Comparison of ENCODE assay signal across 24 cellular contexts in genomic region chr1:116163533-116163932, GRCh38. TPM values are rescaled to one million over a fixed set of nuclear protein-coding genes. Genes with fewer than 3 reads are reported as not detected.
"Had no signal": no experiment of that assay in that cellular context is flagged by ENCODE, and none has a peak within 500 bp of the region (broad histone marks: within the 10 kb centered on the region; RNA-seq: fewer than 3 reads in every experiment).

No MANE protein-coding gene starts in this region.

- H3K27me3 ChIP-seq: breast epithelium, foreskin keratinocyte, thyroid gland, upper lobe of right lung had no signal

- H3K9me3 ChIP-seq: breast epithelium, left lung, thyroid gland, upper lobe of right lung had no signal

- H3K36me3 ChIP-seq: breast epithelium, left lung, thyroid gland, upper lobe of right lung had no signal

- ATAC-seq: esophagus mucosa; foreskin keratinocyte; left lung; natural killer cell; right cardiac atrium; stimulated activated effector memory CD8-positive, alpha-beta T cell treated with anti-CD3 and anti-CD28 coated beads, Interleukin-12 subunit alpha, Interleukin-12 subunit beta, amount 100 ng/mL, for 72 hours; T-helper 17 cell; upper lobe of right lung had no signal

- DNase-seq: activated CD4-positive, alpha-beta T cell treated with anti-CD3 and anti-CD28 coated beads for 1 hour; activated CD4-positive, alpha-beta T cell treated with anti-CD3 and anti-CD28 coated beads, Interleukin-2, amount 10 ng/mL, durations not matched to agents 7 days and 5 days; activated CD8-positive, alpha-beta memory T cell treated with anti-CD3 and anti-CD28 coated beads, Interleukin-2, amount 50 U/mL, for 48 hours; activated gamma-delta T cell treated with Interleukin-2 at 50 U/mL for 16 hours; activated naive CD4-positive, alpha-beta T cell treated with anti-CD3 and anti-CD28 coated beads, Interleukin-2, amount 50 U/mL, for 16 hours; activated T-cell treated with anti-CD3 and anti-CD28 coated beads, Interleukin-2, amount 50 U/mL, for 24 hours; amniotic stem cell; foreskin keratinocyte; left lung; mesendoderm; natural killer cell; stimulated activated CD4-positive, alpha-beta T cell treated with anti-CD3 and anti-CD28 coated beads, Interleukin-4, amount 100 ng/mL, for 24 hours; T-helper 17 cell; thyroid gland; upper lobe of right lung had no signal

- H3K4me1 ChIP-seq: foreskin keratinocyte had no signal

- H3K27ac ChIP-seq: foreskin keratinocyte, left lung had no signal

- H3K4me3 ChIP-seq: coronary artery, left lung, lung, thyroid gland, upper lobe of right lung had no signal

RNA-seq across cellular contexts. Expression of gene MAB21L3, which starts 52.3 kb away (rescaled TPM):
- total RNA-seq: activated CD4-positive, alpha-beta memory T cell treated with anti-CD3 and anti-CD28 coated beads, Interleukin-2, amount 10 ng/mL, durations not matched to agents 7 days and 5 days; activated CD4-positive, alpha-beta T cell treated with anti-CD3 and anti-CD28 coated beads, Interleukin-2, amount 10 ng/mL, durations not matched to agents 7 days and 5 days; glomerular endothelial cell; natural killer cell; skeletal muscle tissue; T-helper 17 cell had no signal
